Comparison of ENCODE assay signal across 8 cellular contexts in the genomic region with DNA sequence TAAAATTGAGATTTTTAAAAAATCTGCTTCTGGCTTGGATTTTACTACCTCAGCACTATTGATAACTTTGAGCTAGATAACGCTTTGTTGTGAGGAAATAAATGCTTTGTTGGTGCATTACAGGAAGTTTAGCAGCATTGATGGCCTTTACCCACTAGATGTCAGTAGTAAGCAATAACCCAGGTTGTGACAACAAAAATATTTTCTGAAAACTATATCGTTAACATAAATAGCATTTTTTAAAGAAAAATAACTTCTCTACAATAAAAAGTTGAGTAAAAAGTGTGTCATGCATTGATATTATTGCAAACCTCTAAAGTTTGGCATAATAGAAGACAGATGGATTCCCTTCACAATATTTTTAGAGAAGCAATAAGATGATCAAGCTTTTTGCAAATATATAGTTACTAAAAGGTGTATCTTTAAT.
DNase-seq lines count a peak whose midpoint lies in the region; ATAC-seq, FAIRE-seq and TF ChIP-seq lines count a peak whose summit lies in the region.

No MANE protein-coding gene starts in this region.

- peaks cover 0 to 4% (median 0%) of the 10 kb centered on the region in 7 donors for H3K27me3 ChIP-seq in heart right ventricle
- H3K27me3 ChIP-seq in right cardiac atrium (ENCODE audit: control insufficient read depth, insufficient read depth): no peaks in the 10 kb centered on the region
- H3K27me3 ChIP-seq in uterus: no peaks in the 10 kb centered on the region

- H3K4me3 ChIP-seq in heart right ventricle (no peak overlapping the region), right cardiac atrium (ENCODE audit: low read length) (no peak overlapping the region), uterus (no peak overlapping the region)

- TF ChIP-seq CTCF in heart right ventricle (IDR thresholded peaks at IDR 0.05) (peak; percentile 24 to 74 (median 64)), uterus (IDR thresholded peaks at IDR 0.05) (peak; percentile 35 to 39 (median 37))

- intact Hi-C loops in heart right ventricle (cut with DNase I): loop anchor here in 4 of 10 donors (2.0 to 10.0 kb wide), 4 partner anchors 358 to 748 kb away; no protein-coding TSS in a partner anchor
- intact Hi-C loops in right cardiac atrium (cut with DNase I): loop anchor here in 1 of 4 donors (10.0 kb wide), 1 partner anchor 748 kb away; no protein-coding TSS in a partner anchor
- intact Hi-C loops in uterus (cut with DNase I; ENCODE audit: low total_unique reads): no loop called here

- H3K9me3 ChIP-seq in heart right ventricle (no peaks in the 10 kb centered on the region), right cardiac atrium (ENCODE audit: control insufficient read depth, low read length) (no peaks in the 10 kb centered on the region), uterus (no peaks in the 10 kb centered on the region)

- no peak for ATAC-seq in heart right ventricle
- ATAC-seq in right cardiac atrium: no peak
- ATAC-seq in HG02571 (IDR thresholded peaks at IDR 0.05; ENCODE audit: unreplicated experiment): no peak

- H3K27ac ChIP-seq in heart right ventricle: no peak overlapping the region
- H3K27ac ChIP-seq in right cardiac atrium (ENCODE audit: low read length): no peak overlapping the region
- H3K27ac ChIP-seq in uterus: no peak overlapping the region

- 18 to 34% methylated on average over 2 of the region's 2 CpGs for WGBS in heart right ventricle, 2 donors
- 14% methylated on average over 2 of the region's 2 CpGs for WGBS in right cardiac atrium

- no peak for TF ChIP-seq POLR2A in uterus (IDR thresholded peaks at IDR 0.05)

- DNase-seq in heart right ventricle (no peak), right cardiac atrium (no peak), RKO (ENCODE audit: low spot score) (peak; percentile 39), frontal cortex (ENCODE audit: low spot score in 2 of 2) (no peak), uterus (no peak), G401 (ENCODE audit: low spot score) (no peak), NCI-H1048 (lab: John Stamatoyannopoulos, UW) (no peak)

- in situ Hi-C loops in G401 (cut with HindIII; ENCODE audit: low sequenced_read_pairs): no loop called here

- peak; percentile 87 for FAIRE-seq in frontal cortex (lab: Jason Lieb, UNC)

- no peaks in the 10 kb centered on the region for H3K36me3 ChIP-seq in heart right ventricle
- no peaks in the 10 kb centered on the region for H3K36me3 ChIP-seq in uterus

- H3K4me1 ChIP-seq in heart right ventricle (peaks cover 0 to 12% (median 0%) of the 10 kb centered on the region in 9 donors), right cardiac atrium (ENCODE audit: control insufficient read depth, insufficient read depth, low read length) (no peaks in the 10 kb centered on the region), uterus (no peaks in the 10 kb centered on the region)
